ENCODE assay signal across 10 cellular contexts in the genomic region with DNA sequence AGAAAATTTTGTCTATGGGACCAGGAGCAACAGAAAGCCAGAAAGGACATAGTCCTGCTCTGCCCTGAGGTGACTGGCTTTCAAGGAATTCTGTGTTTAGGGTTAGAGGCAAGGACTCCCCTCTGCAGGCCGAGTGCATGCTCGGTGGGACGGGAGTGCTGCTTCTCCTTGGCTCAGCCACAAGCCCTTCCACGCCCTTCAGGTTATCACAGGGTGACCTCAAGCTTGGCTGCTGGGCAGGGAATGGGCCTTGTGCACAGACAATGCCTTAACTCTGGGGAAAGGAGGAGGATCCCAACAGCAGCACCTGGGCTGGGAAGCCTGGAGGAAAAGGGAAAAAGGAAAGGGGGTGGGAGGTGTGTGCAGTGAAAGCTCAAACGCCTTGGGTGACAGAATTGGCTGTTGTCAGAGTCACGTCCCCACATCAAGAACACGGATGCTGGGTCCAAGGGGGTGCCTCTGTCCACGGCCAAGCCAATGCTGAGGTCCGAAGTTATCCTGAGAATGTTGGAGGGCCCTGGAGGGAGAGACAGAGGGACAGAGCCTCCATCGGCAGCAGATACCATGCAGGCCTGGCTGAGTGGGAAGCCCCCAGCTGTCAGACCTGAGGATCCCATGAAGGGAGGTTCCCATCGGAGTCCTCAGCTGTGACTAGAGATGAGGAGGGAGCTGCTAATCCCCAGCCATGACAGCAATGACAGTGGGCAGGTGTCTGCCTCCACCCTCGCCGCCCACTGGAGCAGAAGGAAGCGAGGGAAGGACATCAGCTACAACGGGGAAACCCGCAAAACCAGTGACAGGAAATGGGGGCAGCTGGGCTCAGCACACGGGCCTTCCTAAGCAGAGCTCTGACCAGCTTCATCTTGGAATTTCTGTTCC. TPM values are rescaled to one million over a fixed set of nuclear protein-coding genes. Genes with fewer than 3 reads are reported as not detected.
DNase-seq lines count a peak whose midpoint lies in the region; ATAC-seq and TF ChIP-seq lines count a peak whose summit lies in the region.
"Had no signal": no experiment of that assay in that cellular context is flagged by ENCODE, and none has a peak within 500 bp of the region (broad histone marks: within the 10 kb centered on the region; RNA-seq: fewer than 3 reads in every experiment).

No MANE protein-coding gene starts in this region.

- H3K4me3 ChIP-seq in stomach: no peak overlapping the region

- CTCF ChIA-PET in activated CD4-positive, alpha-beta T cell treated with anti-CD3 and anti-CD28 coated beads for 36 hours (lab: Charles Lee): interaction anchor here (0.6 to 1.8 kb wide), 11 partner anchors 9 to 158 kb away, joined by 3 to 19 read pairs (median 4); a partner anchor contains a TSS

- POLR2A ChIA-PET in activated CD4-positive, alpha-beta T cell treated with anti-CD3 and anti-CD28 coated beads for 36 hours (lab: Charles Lee): interaction anchor here (0.6 to 0.8 kb wide), 3 partner anchors 83 to 329 kb away, joined by 3 to 4 read pairs (median 3); no protein-coding TSS in a partner anchor

- peak; percentile 33 for ATAC-seq in activated CD4-positive, alpha-beta T cell treated with anti-CD3 and anti-CD28 coated beads for 36 hours
- peak; percentile 31 for ATAC-seq in HG03521 (IDR thresholded peaks at IDR 0.05; ENCODE audit: unreplicated experiment)
- ATAC-seq in GM18517 (IDR thresholded peaks at IDR 0.05; ENCODE audit: unreplicated experiment): no peak

- no peaks in the 10 kb centered on the region for H3K27me3 Mint-ChIP-seq in activated CD4-positive, alpha-beta T cell treated with anti-CD3 and anti-CD28 coated beads for 36 hours
- H3K27me3 Mint-ChIP-seq in endothelial cell (ENCODE audit: unreplicated experiment): peaks cover 6% of the 10 kb centered on the region

- H3K36me3 Mint-ChIP-seq in activated CD4-positive, alpha-beta T cell treated with anti-CD3 and anti-CD28 coated beads for 36 hours (ENCODE audit: low read depth): no peaks in the 10 kb centered on the region
- H3K36me3 Mint-ChIP-seq in endothelial cell (ENCODE audit: low read depth, unreplicated experiment): no peaks in the 10 kb centered on the region

- WGBS in stomach, 5 donors: 49 to 59% (median 54%) methylated on average over 17 of the region's 17 CpGs

- H3K27me3 ChIP-seq in stomach: no peaks in the 10 kb centered on the region

- H3K4me1 Mint-ChIP-seq in activated CD4-positive, alpha-beta T cell treated with anti-CD3 and anti-CD28 coated beads for 36 hours: peaks cover 23% of the 10 kb centered on the region
- H3K4me1 Mint-ChIP-seq in endothelial cell (ENCODE audit: unreplicated experiment): peaks cover 37% of the 10 kb centered on the region

- H3K9me3 Mint-ChIP-seq in activated CD4-positive, alpha-beta T cell treated with anti-CD3 and anti-CD28 coated beads for 36 hours (ENCODE audit: low read depth): no peaks in the 10 kb centered on the region
- H3K9me3 Mint-ChIP-seq in endothelial cell (ENCODE audit: unreplicated experiment): no peaks in the 10 kb centered on the region

- TF ChIP-seq CTCF in endothelial cell (IDR thresholded peaks at IDR 0.05; ENCODE audit: unreplicated experiment): no peak
- TF ChIP-seq CTCF in stomach (IDR thresholded peaks at IDR 0.05): no peak

- H3K4me3 Mint-ChIP-seq in activated CD4-positive, alpha-beta T cell treated with anti-CD3 and anti-CD28 coated beads for 36 hours: no peak overlapping the region
- no peak overlapping the region for H3K4me3 Mint-ChIP-seq in endothelial cell (ENCODE audit: unreplicated experiment)

- intact Hi-C loops in activated CD4-positive, alpha-beta T cell treated with anti-CD3 and anti-CD28 coated beads for 36 hours (cut with DNase I, micrococcal nuclease): loop anchor here (5.0 kb wide), 2 partner anchors 82 to 137 kb away; a partner anchor contains a TSS
- intact Hi-C loops in stomach (cut with DNase I; ENCODE audit: low total_unique reads): no loop called here

- peak overlapping the region; percentile 60 for H3K27ac Mint-ChIP-seq in activated CD4-positive, alpha-beta T cell treated with anti-CD3 and anti-CD28 coated beads for 36 hours
- H3K27ac Mint-ChIP-seq in endothelial cell (ENCODE audit: unreplicated experiment): peak overlapping the region; percentile 30

- peak overlapping the region in 4 of 5 donors; percentile 8 to 79 (median 58) for H3K27ac ChIP-seq in stomach
- H3K27ac ChIP-seq: parathyroid adenoma had no signal

- H3K9me3 ChIP-seq in stomach: no peaks in the 10 kb centered on the region

- peak; percentile 38 for DNase-seq in activated CD4-positive, alpha-beta T cell treated with anti-CD3 and anti-CD28 coated beads for 36 hours
- DNase-seq in activated CD4-positive, alpha-beta T cell treated with anti-CD3 and anti-CD28 coated beads, Interleukin-2, amount 50 U/mL, for 4 hours: no peak
- no peak for DNase-seq in endothelial cell (ENCODE audit: low spot score)
- DNase-seq in stomach: no peak
- DNase-seq in NCI-H345 (lab: John Stamatoyannopoulos, UW): no peak
- no peak for DNase-seq in DMS114 treated with DMSO at 0.1 percent for 48 hours (lab: John Stamatoyannopoulos, UW; ENCODE audit: unreplicated experiment)

- TF ChIP-seq POLR2A in stomach (IDR thresholded peaks at IDR 0.05): no peak

- peaks cover 35 to 60% (median 47%) of the 10 kb centered on the region in 4 donors for H3K4me1 ChIP-seq in stomach
- H3K4me1 ChIP-seq: parathyroid adenoma had no signal

- TF ChIP-seq EP300 in stomach (IDR thresholded peaks at IDR 0.05): no peak

- H3K36me3 ChIP-seq in stomach: no peaks in the 10 kb centered on the region

RNA-seq across cellular contexts. Expression of a gene that starts 32.5 kb away (rescaled TPM):
- total RNA-seq in activated CD4-positive, alpha-beta T cell treated with anti-CD3 and anti-CD28 coated beads for 36 hours: under 1 TPM in 1 of 2 experiments, not detected in 1; 0.11 TPM
- total RNA-seq in endothelial cell (ENCODE audit: unreplicated experiment): 3.9 TPM
- total RNA-seq in stomach: not detected
- under 1 TPM in 1 of 3 donors, not detected in 2; 0.65 TPM for polyA plus RNA-seq in stomach
- total RNA-seq: fibroblast of villous mesenchyme had no signal
